26 cellular contexts compared by ENCODE assay signal in genomic region chr4:125359363-125359762, GRCh38. TPM values are rescaled to one million over a fixed set of nuclear protein-coding genes. Genes with fewer than 3 reads are reported as not detected.
DNase-seq lines count a peak whose midpoint lies in the region; ATAC-seq and TF ChIP-seq lines count a peak whose summit lies in the region.
"Had no signal": no experiment of that assay in that cellular context is flagged by ENCODE, and none has a peak within 500 bp of the region (broad histone marks: within the 10 kb centered on the region; RNA-seq: fewer than 3 reads in every experiment).

No MANE protein-coding gene starts in this region.

- H3K27me3 Mint-ChIP-seq in activated CD4-positive, alpha-beta T cell treated with anti-CD3 and anti-CD28 coated beads, Interleukin-2, amount 10 ng/mL, durations not matched to agents 7 days and 5 days, result no peaks in the 10 kb centered on the region
- H3K27me3 Mint-ChIP-seq in naive thymus-derived CD4-positive, alpha-beta T cell, result no peaks in the 10 kb centered on the region
- H3K27me3 Mint-ChIP-seq in CD8-positive, alpha-beta T cell (ENCODE audit: low read depth), result no peaks in the 10 kb centered on the region
- H3K27me3 Mint-ChIP-seq: CD4-positive, alpha-beta T cell had no signal

- H4K20me1 ChIP-seq in SK-N-SH (ENCODE audit: insufficient read depth), result no peaks in the 10 kb centered on the region

- no peak overlapping the region for H3K4me3 Mint-ChIP-seq in activated CD4-positive, alpha-beta T cell treated with anti-CD3 and anti-CD28 coated beads, Interleukin-2, amount 10 ng/mL, durations not matched to agents 7 days and 5 days
- no peak overlapping the region for H3K4me3 Mint-ChIP-seq in naive thymus-derived CD4-positive, alpha-beta T cell
- no peak overlapping the region for H3K4me3 Mint-ChIP-seq in CD8-positive, alpha-beta T cell
- H3K4me3 Mint-ChIP-seq: CD4-positive, alpha-beta T cell had no signal

- DNase-seq in A673 (ENCODE audit: low spot score), result no peak
- DNase-seq in SK-N-SH, result no peak
- DNase-seq in thoracic aorta (ENCODE audit: low spot score), result no peak
- no peak for DNase-seq in activated CD4-positive, alpha-beta T cell treated with anti-CD3 and anti-CD28 coated beads, Interleukin-2, amount 10 ng/mL, durations not matched to agents 7 days and 5 days
- no peak for DNase-seq in naive thymus-derived CD4-positive, alpha-beta T cell
- no peak for DNase-seq in CD8-positive, alpha-beta T cell
- DNase-seq: 8988T; CD4-positive, alpha-beta T cell; COR-L47; DMS53; H7; Kasumi-1; NCI-H1092 treated with DMSO at 0.1 percent for 48 hours; NCI-H1436; NCI-H187 treated with DMSO at 0.1 percent for 48 hours; NCI-H2171 treated with DMSO at 0.1 percent for 48 hours; NCI-H345; NCI-H524; NCI-H774; PC-9; SJCRH30 had no signal

- no peak for ATAC-seq in thoracic aorta (ENCODE audit: insufficient number of reproducible peaks, low FRiP score, low read depth)
- ATAC-seq in naive thymus-derived CD4-positive, alpha-beta T cell, result no peak
- ATAC-seq in CD8-positive, alpha-beta T cell, result no peak
- ATAC-seq: K562, Right ventricle myocardium inferior had no signal

- no peaks in the 10 kb centered on the region for H3F3A ChIP-seq in SK-N-SH (replicated peaks; ENCODE audit: insufficient read depth)

- H3K9me3 ChIP-seq in A673 (ENCODE audit: low read depth, low read length, poor library complexity, severe bottlenecking) (no peaks in the 10 kb centered on the region), SK-N-SH (no peaks in the 10 kb centered on the region), mesodermal cell (ENCODE audit: control insufficient read depth, low read length) (no peaks in the 10 kb centered on the region), thoracic aorta (no peaks in the 10 kb centered on the region)
- no peaks in the 10 kb centered on the region for H3K9me3 ChIP-seq in naive thymus-derived CD4-positive, alpha-beta T cell (ENCODE audit: control insufficient read depth in 2 of 3, low read length in 3 of 3)
- H3K9me3 ChIP-seq in CD8-positive, alpha-beta T cell (ENCODE audit: low read length), result no peaks in the 10 kb centered on the region
- H3K9me3 ChIP-seq: SJCRH30 had no signal

- H3K4me3 ChIP-seq in A673 (ENCODE audit: low read depth, low read length, poor library complexity, severe bottlenecking) (peak overlapping the region; percentile 27), SK-N-SH (ENCODE audit: low read depth in 2 of 2, low read length in 1 of 2) (peak overlapping the region; percentile 13 to 24; a peak in 2 of 4 replicates), mesodermal cell (ENCODE audit: extremely low read depth, insufficient read depth, low read length, poor library complexity, severe bottlenecking) (no peak overlapping the region), thoracic aorta (peak overlapping the region; percentile 48)
- H3K4me3 ChIP-seq in naive thymus-derived CD4-positive, alpha-beta T cell (ENCODE audit: low read length), result no peak overlapping the region
- H3K4me3 ChIP-seq in CD8-positive, alpha-beta T cell (ENCODE audit: low read depth, low read length), result no peak overlapping the region
- H3K4me3 ChIP-seq: K562, PC-9, SJCRH30 had no signal

- H3K27ac ChIP-seq in A673 (ENCODE audit: low read depth, low read length, poor library complexity, severe bottlenecking) (no peak overlapping the region), SK-N-SH (ENCODE audit: low read depth in 2 of 2, low read length in 1 of 2) (peak overlapping the region in 1 of 2 experiments; percentile 38; a peak in 3 of 4 replicates), mesodermal cell (ENCODE audit: low read depth, low read length, severe bottlenecking) (peak overlapping the region; percentile 47), thoracic aorta (peak overlapping the region in 1 of 2 donors; percentile 48)
- no peak overlapping the region for H3K27ac ChIP-seq in naive thymus-derived CD4-positive, alpha-beta T cell (ENCODE audit: low read depth, low read length)
- H3K27ac ChIP-seq in CD8-positive, alpha-beta T cell (ENCODE audit: low read depth, low read length), result no peak overlapping the region
- H3K27ac ChIP-seq: HL-60, PC-9, SJCRH30 had no signal

- TF ChIP-seq EP300 in SK-N-SH (IDR thresholded peaks at IDR 0.05; ENCODE audit: borderline replicate concordance in 1 of 2, low read depth in 1 of 2, low read length in 1 of 2), result no peak

- peak overlapping the region; percentile 58 for H3K4me2 ChIP-seq in SK-N-SH
- H3K4me2 ChIP-seq: PC-9 had no signal

- CTCF ChIA-PET in A673 (lab: Charles Lee) (no interaction called here), SK-N-SH (lab: Yijun Ruan, JAX) (no interaction called here)
- CTCF ChIA-PET in activated CD4-positive, alpha-beta T cell treated with anti-CD3 and anti-CD28 coated beads, Interleukin-2, amount 10 ng/mL, durations not matched to agents 7 days and 5 days (lab: Charles Lee), result no interaction called here
- CTCF ChIA-PET in naive thymus-derived CD4-positive, alpha-beta T cell (lab: Charles Lee), result no interaction called here
- CTCF ChIA-PET in CD8-positive, alpha-beta T cell (lab: Charles Lee), result no interaction called here

- no peaks in the 10 kb centered on the region for H3K9me2 ChIP-seq in SK-N-SH

- H3K79me2 ChIP-seq in SK-N-SH (ENCODE audit: insufficient read depth), result peaks cover 12% of the 10 kb centered on the region; the same call in 1 of the 2 replicates

- H3K9me3 Mint-ChIP-seq in activated CD4-positive, alpha-beta T cell treated with anti-CD3 and anti-CD28 coated beads, Interleukin-2, amount 10 ng/mL, durations not matched to agents 7 days and 5 days, result no peaks in the 10 kb centered on the region
- H3K9me3 Mint-ChIP-seq in naive thymus-derived CD4-positive, alpha-beta T cell, result peaks cover 0 to 8% (median 0%) of the 10 kb centered on the region in 11 donors
- peaks cover 5% of the 10 kb centered on the region for H3K9me3 Mint-ChIP-seq in CD8-positive, alpha-beta T cell

- H3K27me3 ChIP-seq in A673 (replicated peaks; ENCODE audit: insufficient read depth, low read depth, low read length, poor library complexity) (no peaks in the 10 kb centered on the region), SK-N-SH (ENCODE audit: insufficient read depth) (no peaks in the 10 kb centered on the region), thoracic aorta (replicated peaks; ENCODE audit: insufficient read depth) (no peaks in the 10 kb centered on the region)
- no peaks in the 10 kb centered on the region for H3K27me3 ChIP-seq in naive thymus-derived CD4-positive, alpha-beta T cell (ENCODE audit: control insufficient read depth in 2 of 2, insufficient read depth in 2 of 2, low read length in 2 of 2)
- no peaks in the 10 kb centered on the region for H3K27me3 ChIP-seq in CD8-positive, alpha-beta T cell (ENCODE audit: insufficient read depth, low read length)
- H3K27me3 ChIP-seq: SJCRH30 had no signal

- H2AFZ ChIP-seq in SK-N-SH (ENCODE audit: low read depth), result no peak overlapping the region
- H2AFZ ChIP-seq: PC-9 had no signal

- H3K36me3 ChIP-seq in A673 (ENCODE audit: insufficient read depth, low read length, poor library complexity, severe bottlenecking) (no peaks in the 10 kb centered on the region), SK-N-SH (replicated peaks in 1 of 2; ENCODE audit: control insufficient read depth in 1 of 2, insufficient read depth in 2 of 2, low read length in 1 of 2) (no peaks in the 10 kb centered on the region), mesodermal cell (ENCODE audit: control insufficient read depth, insufficient read depth, low read length) (no peaks in the 10 kb centered on the region), thoracic aorta (no peaks in the 10 kb centered on the region)
- no peaks in the 10 kb centered on the region for H3K36me3 ChIP-seq in naive thymus-derived CD4-positive, alpha-beta T cell (ENCODE audit: control insufficient read depth in 2 of 3, insufficient read depth in 3 of 3, low read length in 3 of 3)
- no peaks in the 10 kb centered on the region for H3K36me3 ChIP-seq in CD8-positive, alpha-beta T cell (ENCODE audit: insufficient read depth, low read length)
- H3K36me3 ChIP-seq: SJCRH30 had no signal

- H3K4me1 Mint-ChIP-seq in activated CD4-positive, alpha-beta T cell treated with anti-CD3 and anti-CD28 coated beads, Interleukin-2, amount 10 ng/mL, durations not matched to agents 7 days and 5 days, result no peaks in the 10 kb centered on the region
- H3K4me1 Mint-ChIP-seq in naive thymus-derived CD4-positive, alpha-beta T cell, result no peaks in the 10 kb centered on the region
- H3K4me1 Mint-ChIP-seq in CD8-positive, alpha-beta T cell (ENCODE audit: low read depth), result no peaks in the 10 kb centered on the region

- POLR2A ChIA-PET in A673 (lab: Charles Lee; ENCODE audit: low non-redundant PET), result no interaction called here
- POLR2A ChIA-PET in SK-N-SH (lab: Yijun Ruan, JAX), result no interaction called here
- POLR2A ChIA-PET in activated CD4-positive, alpha-beta T cell treated with anti-CD3 and anti-CD28 coated beads, Interleukin-2, amount 10 ng/mL, durations not matched to agents 7 days and 5 days (lab: Charles Lee), result no interaction called here
- POLR2A ChIA-PET in naive thymus-derived CD4-positive, alpha-beta T cell (lab: Charles Lee), result no interaction called here
- POLR2A ChIA-PET in CD8-positive, alpha-beta T cell (lab: Charles Lee), result no interaction called here

- H3K4me1 ChIP-seq in A673 (ENCODE audit: insufficient read depth, low read length, poor library complexity, severe bottlenecking) (peaks cover 11% of the 10 kb centered on the region), SK-N-SH (ENCODE audit: control insufficient read depth in 1 of 2, insufficient read depth in 2 of 2, low read depth in 1 of 2, low read length in 1 of 2) (no peaks in the 10 kb centered on the region; a peak in 1 of 4 replicates), mesodermal cell (ENCODE audit: control insufficient read depth, insufficient read depth, low read length, poor library complexity, severe bottlenecking) (peaks cover 9% of the 10 kb centered on the region), thoracic aorta (ENCODE audit: control insufficient read depth in 1 of 2, low read depth in 2 of 2) (peaks cover 5 to 25% of the 10 kb centered on the region in 2 donors)
- H3K4me1 ChIP-seq in naive thymus-derived CD4-positive, alpha-beta T cell (ENCODE audit: control insufficient read depth in 2 of 2, insufficient read depth in 2 of 2, low read length in 2 of 2), result no peaks in the 10 kb centered on the region
- no peaks in the 10 kb centered on the region for H3K4me1 ChIP-seq in CD8-positive, alpha-beta T cell (ENCODE audit: insufficient read depth, low read length)
- H3K4me1 ChIP-seq: SJCRH30 had no signal

- no TSS peak for BruUV-seq in A673 (replicated peaks; lab: Mats Ljungman, UMichigan)

- 25% methylated on average over 3 of the region's 3 CpGs for WGBS in SK-N-SH (ENCODE audit: low lambda C conversion rate)
- WGBS in mesodermal cell (ENCODE audit: insufficient coverage in 2 of 2), 2 experiments, result no CpG with 5 or more reads among the region's 3 CpGs

- TF ChIP-seq CTCF in A673 (conservative IDR thresholded peaks at IDR 0.05; ENCODE audit: low read depth, low read length) (no peak), SK-N-SH (IDR thresholded peaks at IDR 0.05) (no peak), thoracic aorta (IDR thresholded peaks at IDR 0.05) (no peak)
- no peak for TF ChIP-seq CTCF in CD8-positive, alpha-beta T cell (IDR thresholded peaks at IDR 0.05)

- H3K36me3 Mint-ChIP-seq in activated CD4-positive, alpha-beta T cell treated with anti-CD3 and anti-CD28 coated beads, Interleukin-2, amount 10 ng/mL, durations not matched to agents 7 days and 5 days (ENCODE audit: low read depth), result no peaks in the 10 kb centered on the region
- no peaks in the 10 kb centered on the region for H3K36me3 Mint-ChIP-seq in naive thymus-derived CD4-positive, alpha-beta T cell
- H3K36me3 Mint-ChIP-seq in CD8-positive, alpha-beta T cell, result no peaks in the 10 kb centered on the region

- intact Hi-C loops in A673 (cut with micrococcal nuclease; ENCODE audit: unreplicated experiment), result no loop called here
- intact Hi-C loops in naive thymus-derived CD4-positive, alpha-beta T cell (cut with micrococcal nuclease), result no loop called here
- intact Hi-C loops in CD8-positive, alpha-beta T cell (cut with DNase I, micrococcal nuclease), result no loop called here

- TF ChIP-seq RAD21 in SK-N-SH (IDR thresholded peaks at IDR 0.05; ENCODE audit: low read length), result no peak

- H3K9ac ChIP-seq in SK-N-SH, result peak overlapping the region; percentile 16; the same call in 1 of the 2 replicates

- no peak overlapping the region for H3K27ac Mint-ChIP-seq in activated CD4-positive, alpha-beta T cell treated with anti-CD3 and anti-CD28 coated beads, Interleukin-2, amount 10 ng/mL, durations not matched to agents 7 days and 5 days
- no peak overlapping the region for H3K27ac Mint-ChIP-seq in naive thymus-derived CD4-positive, alpha-beta T cell
- H3K27ac Mint-ChIP-seq in CD8-positive, alpha-beta T cell, result no peak overlapping the region
- H3K27ac Mint-ChIP-seq: CD4-positive, alpha-beta T cell had no signal

RNA-seq across cellular contexts. Expression of gene FAT4, which starts 44.6 kb away (rescaled TPM):
- total RNA-seq in A673 (2021) (31.3 and 33.6 TPM in 2 replicates), thoracic aorta (10 to 100 TPM; 53.6 to 83.7 TPM)
- polyA plus RNA-seq in SK-N-SH (2012; rRNA removed), result 6.6 and 8.7 TPM in 2 replicates
- 7.7 and 8.7 TPM in 2 replicates for polyA plus RNA-seq in SK-N-SH (2012; cell fraction: cytosol; rRNA removed)
- polyA plus RNA-seq in SK-N-SH (2012; cell fraction: nucleus; rRNA removed), result 7.6 and 13.7 TPM in 2 replicates
- 8.0 TPM for polyA plus RNA-seq in mesodermal cell (2013, experiment 1 of 2)
- polyA plus RNA-seq in mesodermal cell (2013, experiment 2 of 2), result 5.8 TPM
- not detected for total RNA-seq in activated CD4-positive, alpha-beta T cell treated with anti-CD3 and anti-CD28 coated beads, Interleukin-2, amount 10 ng/mL, durations not matched to agents 7 days and 5 days
- under 1 TPM in 2 of 5 experiments, not detected in 3; 0.05 to 0.42 TPM for total RNA-seq in naive thymus-derived CD4-positive, alpha-beta T cell
- polyA plus RNA-seq in naive thymus-derived CD4-positive, alpha-beta T cell, result not detected
- total RNA-seq in CD8-positive, alpha-beta T cell, result not detected
- total RNA-seq: CD4-positive, alpha-beta T cell; G401; K562 had no signal

Comparison
In these comparisons a context has a peak if more than half of its experiments do, and no peak if none do; other contexts are left out.
1. H3K4me3 ChIP-seq: peak in A673 (single experiment), SK-N-SH (2 of 2) and thoracic aorta (single experiment); none in mesodermal cell (single experiment), naive thymus-derived CD4-positive, alpha-beta T cell (single experiment) and CD8-positive, alpha-beta T cell (single experiment).
2. RNA of gene FAT4, which starts 44.6 kb away (total RNA-seq): 53.6 to 83.7 TPM in thoracic aorta and 31.3 to 33.6 TPM in A673; not detected in activated CD4-positive, alpha-beta T cell treated with anti-CD3 and anti-CD28 coated beads, Interleukin-2, amount 10 ng/mL, durations not matched to agents 7 days and 5 days, 0.05 to 0.42 TPM in naive thymus-derived CD4-positive, alpha-beta T cell and not detected in CD8-positive, alpha-beta T cell; every median in the first group is over 10 times any median in the second.